Comparison of ENCODE assay signal across 1 cellular context in the genomic region with DNA sequence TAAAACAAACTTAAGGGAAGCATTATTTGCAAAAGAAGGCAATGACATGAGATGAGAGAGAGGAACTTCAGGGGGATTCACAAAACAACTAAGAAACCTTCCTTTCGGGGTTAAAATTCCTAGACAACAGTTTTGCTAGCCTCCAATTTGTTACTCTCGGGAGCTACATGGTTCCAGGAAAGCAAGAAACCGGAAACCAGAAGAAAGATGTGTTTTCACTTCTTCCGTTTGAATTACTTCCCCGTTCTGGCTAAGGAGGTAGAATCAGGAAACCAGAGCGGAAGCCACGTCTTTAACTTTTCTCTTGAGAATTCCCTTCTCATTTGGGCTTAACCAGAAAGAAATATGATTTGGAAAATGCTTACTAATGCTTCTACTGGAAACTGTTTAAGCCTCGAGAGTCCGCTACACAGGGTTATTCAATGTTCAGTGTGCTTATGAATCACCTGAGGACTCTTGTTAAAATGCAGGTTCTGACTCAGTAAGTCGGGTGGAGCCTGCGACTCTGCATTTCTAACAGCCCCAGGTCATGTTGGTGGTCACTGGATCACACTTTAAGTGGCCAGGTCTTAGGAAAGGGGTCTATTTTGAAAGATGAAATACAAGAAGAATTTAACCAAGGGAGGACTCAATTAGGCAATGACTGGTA.
A peak's percentile ranks its signal among the peaks of the same experiment; 100 is the strongest.
TF ChIP-seq lines count a peak whose summit lies in the region.

No MANE protein-coding gene starts in this region.

TF ChIP-seq in GM12878, 131 proteins besides CTCF, POLR2A, EP300 and RAD21 (continued from another document):
- no peak for TF ChIP-seq ZNF687 (IDR thresholded peaks at IDR 0.05)
- no peak for TF ChIP-seq NR2C2 (IDR thresholded peaks at IDR 0.05; ENCODE audit: borderline replicate concordance, control insufficient read depth, insufficient read length, low read depth)
- TF ChIP-seq, protein P1, sequence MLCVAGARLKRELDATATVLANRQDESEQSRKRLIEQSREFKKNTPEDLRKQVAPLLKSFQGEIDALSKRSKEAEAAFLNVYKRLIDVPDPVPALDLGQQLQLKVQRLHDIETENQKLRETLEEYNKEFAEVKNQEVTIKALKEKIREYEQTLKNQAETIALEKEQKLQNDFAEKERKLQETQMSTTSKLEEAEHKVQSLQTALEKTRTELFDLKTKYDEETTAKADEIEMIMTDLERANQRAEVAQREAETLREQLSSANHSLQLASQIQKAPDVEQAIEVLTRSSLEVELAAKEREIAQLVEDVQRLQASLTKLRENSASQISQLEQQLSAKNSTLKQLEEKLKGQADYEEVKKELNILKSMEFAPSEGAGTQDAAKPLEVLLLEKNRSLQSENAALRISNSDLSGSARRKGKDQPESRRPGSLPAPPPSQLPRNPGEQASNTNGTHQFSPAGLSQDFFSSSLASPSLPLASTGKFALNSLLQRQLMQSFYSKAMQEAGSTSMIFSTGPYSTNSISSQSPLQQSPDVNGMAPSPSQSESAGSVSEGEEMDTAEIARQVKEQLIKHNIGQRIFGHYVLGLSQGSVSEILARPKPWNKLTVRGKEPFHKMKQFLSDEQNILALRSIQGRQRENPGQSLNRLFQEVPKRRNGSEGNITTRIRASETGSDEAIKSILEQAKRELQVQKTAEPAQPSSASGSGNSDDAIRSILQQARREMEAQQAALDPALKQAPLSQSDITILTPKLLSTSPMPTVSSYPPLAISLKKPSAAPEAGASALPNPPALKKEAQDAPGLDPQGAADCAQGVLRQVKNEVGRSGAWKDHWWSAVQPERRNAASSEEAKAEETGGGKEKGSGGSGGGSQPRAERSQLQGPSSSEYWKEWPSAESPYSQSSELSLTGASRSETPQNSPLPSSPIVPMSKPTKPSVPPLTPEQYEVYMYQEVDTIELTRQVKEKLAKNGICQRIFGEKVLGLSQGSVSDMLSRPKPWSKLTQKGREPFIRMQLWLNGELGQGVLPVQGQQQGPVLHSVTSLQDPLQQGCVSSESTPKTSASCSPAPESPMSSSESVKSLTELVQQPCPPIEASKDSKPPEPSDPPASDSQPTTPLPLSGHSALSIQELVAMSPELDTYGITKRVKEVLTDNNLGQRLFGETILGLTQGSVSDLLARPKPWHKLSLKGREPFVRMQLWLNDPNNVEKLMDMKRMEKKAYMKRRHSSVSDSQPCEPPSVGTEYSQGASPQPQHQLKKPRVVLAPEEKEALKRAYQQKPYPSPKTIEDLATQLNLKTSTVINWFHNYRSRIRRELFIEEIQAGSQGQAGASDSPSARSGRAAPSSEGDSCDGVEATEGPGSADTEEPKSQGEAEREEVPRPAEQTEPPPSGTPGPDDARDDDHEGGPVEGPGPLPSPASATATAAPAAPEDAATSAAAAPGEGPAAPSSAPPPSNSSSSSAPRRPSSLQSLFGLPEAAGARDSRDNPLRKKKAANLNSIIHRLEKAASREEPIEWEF (IDR thresholded peaks at IDR 0.05; ENCODE audit: insufficient replicate concordance, low read depth, low read length): no peak
- TF ChIP-seq GABPA (IDR thresholded peaks at IDR 0.05; ENCODE audit: low read depth): peak; percentile 51; the same call in 1 of the 2 replicates
- TF ChIP-seq NFIC (IDR thresholded peaks at IDR 0.05; ENCODE audit: low read depth, low read length): 0 out of 2 replicates have a peak, but pooled peaks have one; percentile 17
- no peak for TF ChIP-seq STAT1 (conservative IDR thresholded peaks at IDR 0.05)
- no peak for TF ChIP-seq KLF5 (IDR thresholded peaks at IDR 0.05; ENCODE audit: partially characterized antibody)
- TF ChIP-seq JUND (IDR thresholded peaks at IDR 0.05; ENCODE audit: low read depth, low read length): no peak
- TF ChIP-seq, protein P2, sequence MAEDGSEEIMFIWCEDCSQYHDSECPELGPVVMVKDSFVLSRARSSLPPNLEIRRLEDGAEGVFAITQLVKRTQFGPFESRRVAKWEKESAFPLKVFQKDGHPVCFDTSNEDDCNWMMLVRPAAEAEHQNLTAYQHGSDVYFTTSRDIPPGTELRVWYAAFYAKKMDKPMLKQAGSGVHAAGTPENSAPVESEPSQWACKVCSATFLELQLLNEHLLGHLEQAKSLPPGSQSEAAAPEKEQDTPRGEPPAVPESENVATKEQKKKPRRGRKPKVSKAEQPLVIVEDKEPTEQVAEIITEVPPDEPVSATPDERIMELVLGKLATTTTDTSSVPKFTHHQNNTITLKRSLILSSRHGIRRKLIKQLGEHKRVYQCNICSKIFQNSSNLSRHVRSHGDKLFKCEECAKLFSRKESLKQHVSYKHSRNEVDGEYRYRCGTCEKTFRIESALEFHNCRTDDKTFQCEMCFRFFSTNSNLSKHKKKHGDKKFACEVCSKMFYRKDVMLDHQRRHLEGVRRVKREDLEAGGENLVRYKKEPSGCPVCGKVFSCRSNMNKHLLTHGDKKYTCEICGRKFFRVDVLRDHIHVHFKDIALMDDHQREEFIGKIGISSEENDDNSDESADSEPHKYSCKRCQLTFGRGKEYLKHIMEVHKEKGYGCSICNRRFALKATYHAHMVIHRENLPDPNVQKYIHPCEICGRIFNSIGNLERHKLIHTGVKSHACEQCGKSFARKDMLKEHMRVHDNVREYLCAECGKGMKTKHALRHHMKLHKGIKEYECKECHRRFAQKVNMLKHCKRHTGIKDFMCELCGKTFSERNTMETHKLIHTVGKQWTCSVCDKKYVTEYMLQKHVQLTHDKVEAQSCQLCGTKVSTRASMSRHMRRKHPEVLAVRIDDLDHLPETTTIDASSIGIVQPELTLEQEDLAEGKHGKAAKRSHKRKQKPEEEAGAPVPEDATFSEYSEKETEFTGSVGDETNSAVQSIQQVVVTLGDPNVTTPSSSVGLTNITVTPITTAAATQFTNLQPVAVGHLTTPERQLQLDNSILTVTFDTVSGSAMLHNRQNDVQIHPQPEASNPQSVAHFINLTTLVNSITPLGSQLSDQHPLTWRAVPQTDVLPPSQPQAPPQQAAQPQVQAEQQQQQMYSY (CRISPR knock-in tag; IDR thresholded peaks at IDR 0.05): no peak
- no peak for TF ChIP-seq IKZF2 (IDR thresholded peaks at IDR 0.05)
